ENCODE assay signal across 3 cellular contexts in the genomic region with DNA sequence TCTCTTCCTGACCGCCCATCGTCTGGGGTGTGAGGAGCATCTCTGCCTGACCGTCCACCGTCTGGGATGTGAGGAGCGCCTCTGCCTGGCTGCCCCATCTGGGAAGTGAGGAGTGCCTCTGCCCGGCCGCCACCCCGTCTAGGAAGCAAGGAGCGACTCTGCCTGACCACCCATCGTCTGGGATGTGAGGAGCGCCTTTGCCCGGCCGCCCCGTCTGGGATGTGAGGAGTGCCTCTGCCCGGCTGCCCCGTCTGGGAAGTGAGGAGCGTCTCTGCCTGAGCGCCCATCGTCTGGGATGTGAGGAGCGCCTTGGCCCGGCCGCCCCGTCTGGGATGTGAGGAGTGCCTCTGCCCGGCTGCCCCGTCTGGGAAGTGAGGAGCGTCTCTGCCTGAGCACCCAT. TPM values are rescaled to one million over a fixed set of nuclear protein-coding genes. Genes with fewer than 3 reads are reported as not detected.
"Had no signal": no experiment of that assay in that cellular context is flagged by ENCODE, and none has a peak within 500 bp of the region (broad histone marks: within the 10 kb centered on the region; RNA-seq: fewer than 3 reads in every experiment).

No MANE protein-coding gene starts in this region.

RNA-seq across cellular contexts. Expression of a gene that starts 17.0 kb away (rescaled TPM):
- total RNA-seq: GM23338, H7, H9 had no signal
- polyA plus RNA-seq: GM23338 had no signal
